11 cellular contexts compared by ENCODE assay signal in genomic region chr5:124677376-124677998, GRCh38.
DNase-seq lines count a peak whose midpoint lies in the region; ATAC-seq and TF ChIP-seq lines count a peak whose summit lies in the region.
"Had no signal": no experiment of that assay in that cellular context is flagged by ENCODE, and none has a peak within 500 bp of the region (broad histone marks: within the 10 kb centered on the region; RNA-seq: fewer than 3 reads in every experiment).

No MANE protein-coding gene starts in this region.

- TF ChIP-seq CTCF in SK-N-SH (IDR thresholded peaks at IDR 0.05) = no peak

- no peak overlapping the region for H4K12ac ChIP-seq in trophoblast cell (ENCODE audit: low read depth, low read length)

- H3K4me1 ChIP-seq in SK-N-SH (ENCODE audit: control insufficient read depth in 1 of 2, insufficient read depth in 2 of 2, low read depth in 1 of 2, low read length in 1 of 2) (peaks cover 13 to 40% of the 10 kb centered on the region in 2 experiments; a peak in 3 of 4 replicates), trophoblast cell (ENCODE audit: control insufficient read depth in 1 of 2, insufficient read depth in 2 of 2, low read length in 2 of 2) (peaks cover 0 to 3% of the 10 kb centered on the region in 2 experiments)

- no peak overlapping the region for H3K4me3 Mint-ChIP-seq in activated T-helper 17 cell treated with anti-CD3 and anti-CD28 coated beads, Interleukin-2, amount 50 U/mL, for 72 hours
- H3K4me3 Mint-ChIP-seq: memory B cell had no signal

- peak; percentile 54 for ATAC-seq in Right ventricle myocardium superior (ENCODE audit: poor library complexity)
- no peak for ATAC-seq in activated T-helper 17 cell treated with anti-CD3 and anti-CD28 coated beads, Interleukin-2, amount 50 U/mL, for 72 hours (replicated peaks)
- ATAC-seq: GM12878 had no signal

- peaks cover 4% of the 10 kb centered on the region for H3K27me3 Mint-ChIP-seq in activated T-helper 17 cell treated with anti-CD3 and anti-CD28 coated beads, Interleukin-2, amount 50 U/mL, for 72 hours
- H3K27me3 Mint-ChIP-seq: memory B cell had no signal

- H4K91ac ChIP-seq in trophoblast cell (ENCODE audit: low read depth, low read length) = no peak overlapping the region

- H3K4me2 ChIP-seq in SK-N-SH (peak overlapping the region; percentile 70), trophoblast cell (ENCODE audit: low read length) (no peak overlapping the region)

- H3K9me2 ChIP-seq in SK-N-SH = no peaks in the 10 kb centered on the region

- H3K27me3 ChIP-seq in SK-N-SH (ENCODE audit: insufficient read depth) (no peaks in the 10 kb centered on the region), trophoblast cell (ENCODE audit: insufficient read depth, low read length) (no peaks in the 10 kb centered on the region)

- no peaks in the 10 kb centered on the region for H3F3A ChIP-seq in SK-N-SH (replicated peaks; ENCODE audit: insufficient read depth)

- POLR2A ChIA-PET in SK-N-SH (lab: Yijun Ruan, JAX) = interaction anchor here (0.6 to 1.5 kb wide), 4 partner anchors 9 to 61 kb away, joined by 3 to 5 read pairs (median 4); no protein-coding TSS in a partner anchor

- peak overlapping the region; percentile 12 to 13; a peak in 1 of 4 replicates for H3K4me3 ChIP-seq in SK-N-SH (ENCODE audit: low read depth in 2 of 2, low read length in 1 of 2)
- no peak overlapping the region for H3K4me3 ChIP-seq in trophoblast cell (ENCODE audit: low read depth, low read length)
- H3K4me3 ChIP-seq: GM12878 had no signal

- no peak overlapping the region for H2AK5ac ChIP-seq in trophoblast cell (ENCODE audit: low read length)

- peak overlapping the region; percentile 59 for H3K18ac ChIP-seq in trophoblast cell (ENCODE audit: low read length)

- intact Hi-C loops in Right ventricle myocardium superior (cut with DNase I) = no loop called here

- H3K9me3 ChIP-seq in SK-N-SH = no peaks in the 10 kb centered on the region
- no peaks in the 10 kb centered on the region for H3K9me3 ChIP-seq in trophoblast cell (ENCODE audit: insufficient read depth, low read depth, low read length)

- no peaks in the 10 kb centered on the region for H3K9me3 Mint-ChIP-seq in activated T-helper 17 cell treated with anti-CD3 and anti-CD28 coated beads, Interleukin-2, amount 50 U/mL, for 72 hours
- H3K9me3 Mint-ChIP-seq: memory B cell had no signal

- H3K36me3 Mint-ChIP-seq in activated T-helper 17 cell treated with anti-CD3 and anti-CD28 coated beads, Interleukin-2, amount 50 U/mL, for 72 hours (ENCODE audit: low read depth) = no peaks in the 10 kb centered on the region

- TF ChIP-seq EP300 in SK-N-SH (IDR thresholded peaks at IDR 0.05; ENCODE audit: borderline replicate concordance in 1 of 2, low read depth in 1 of 2, low read length in 1 of 2) = peak in 1 of 2 experiments; percentile 59; a peak in 2 of 4 replicates

- CTCF ChIA-PET in SK-N-SH (lab: Yijun Ruan, JAX) = no interaction called here

- H2AFZ ChIP-seq in SK-N-SH (ENCODE audit: low read depth) (peak overlapping the region; percentile 83; the same call in 1 of the 2 replicates), trophoblast cell (ENCODE audit: insufficient read depth, low read length, poor library complexity) (no peak overlapping the region)

- H3K36me3 ChIP-seq in SK-N-SH (replicated peaks in 1 of 2; ENCODE audit: control insufficient read depth in 1 of 2, insufficient read depth in 2 of 2, low read length in 1 of 2) = no peaks in the 10 kb centered on the region
- peaks cover 0 to 2% of the 10 kb centered on the region in 2 experiments for H3K36me3 ChIP-seq in trophoblast cell (ENCODE audit: control insufficient read depth in 1 of 2, insufficient read depth in 2 of 2, low read length in 2 of 2)

- no peak overlapping the region for H3K27ac Mint-ChIP-seq in activated T-helper 17 cell treated with anti-CD3 and anti-CD28 coated beads, Interleukin-2, amount 50 U/mL, for 72 hours
- H3K27ac Mint-ChIP-seq: memory B cell had no signal

- WGBS in SK-N-SH (ENCODE audit: low lambda C conversion rate) = 30% methylated on average over 8 of the region's 8 CpGs
- no CpG with 5 or more reads among the region's 8 CpGs for WGBS in trophoblast cell (ENCODE audit: extremely low coverage, insufficient coverage, insufficient read length)

- H3K9ac ChIP-seq in SK-N-SH (no peak overlapping the region), trophoblast cell (ENCODE audit: low read length) (no peak overlapping the region)

- H2BK12ac ChIP-seq in trophoblast cell (ENCODE audit: low read length) = peak overlapping the region; percentile 40

- H3K23ac ChIP-seq in trophoblast cell (ENCODE audit: low read length) = no peak overlapping the region

- no peaks in the 10 kb centered on the region for H4K20me1 ChIP-seq in SK-N-SH (ENCODE audit: insufficient read depth)

- peak overlapping the region; percentile 38 for H4K8ac ChIP-seq in trophoblast cell (ENCODE audit: low read depth, low read length)

- H2BK5ac ChIP-seq in trophoblast cell (ENCODE audit: low read depth, low read length, poor library complexity) = no peak overlapping the region

- no peak overlapping the region for H2BK120ac ChIP-seq in trophoblast cell (ENCODE audit: insufficient read depth, low read length, poor library complexity)

- peak; percentile 22; the same call in 1 of the 2 replicates for TF ChIP-seq RAD21 in SK-N-SH (IDR thresholded peaks at IDR 0.05; ENCODE audit: low read length)

- H3K79me1 ChIP-seq in trophoblast cell (ENCODE audit: low read length) = peaks cover 2% of the 10 kb centered on the region

- no peak overlapping the region for H3K4ac ChIP-seq in trophoblast cell (ENCODE audit: low read depth, low read length)

- H3K79me2 ChIP-seq in SK-N-SH (ENCODE audit: insufficient read depth) (no peaks in the 10 kb centered on the region; the same call in 1 of the 2 replicates), trophoblast cell (ENCODE audit: control insufficient read depth, insufficient read depth, low read length, poor library complexity) (no peaks in the 10 kb centered on the region)

- H3K14ac ChIP-seq in trophoblast cell (ENCODE audit: low read length) = no peak overlapping the region

- DNase-seq in DMS 273 treated with DMSO at 0.1 percent for 48 hours (lab: John Stamatoyannopoulos, UW) = peak; percentile 90
- peak; percentile 33 for DNase-seq in SK-N-SH
- DNase-seq in Right ventricle myocardium superior = peak; percentile 48
- DNase-seq in trophoblast cell = no peak
- no peak for DNase-seq in NK-92 treated with Interleukin-12 subunit alpha and Interleukin-12 subunit beta, amount 100 ng/mL, for 24 hours (lab: John Stamatoyannopoulos, UW)
- no peak for DNase-seq in stimulated activated CD4-positive, alpha-beta T cell treated with anti-CD3 and anti-CD28 coated beads, Interleukin-1b, Interleukin-23, amount 100 ng/mL, for 48 hours
- no peak for DNase-seq in D341Med (ENCODE audit: low spot score)

- H3K4me1 Mint-ChIP-seq in activated T-helper 17 cell treated with anti-CD3 and anti-CD28 coated beads, Interleukin-2, amount 50 U/mL, for 72 hours = no peaks in the 10 kb centered on the region

- H3K27ac ChIP-seq in SK-N-SH (ENCODE audit: low read depth in 2 of 2, low read length in 1 of 2) (peak overlapping the region; percentile 31 to 98; a peak in 3 of 4 replicates), trophoblast cell (ENCODE audit: low read depth, low read length) (no peak overlapping the region)
- H3K27ac ChIP-seq: RWPE1 had no signal

TF ChIP-seq in SK-N-SH, 30 proteins besides CTCF, POLR2A, EP300 and RAD21 (continues in another document):
- TF ChIP-seq NRF1 (IDR thresholded peaks at IDR 0.05; ENCODE audit: low read depth, low read length) (no peak), RFX5 (IDR thresholded peaks at IDR 0.05; ENCODE audit: low read length) (no peak), TEAD4 (IDR thresholded peaks at IDR 0.05; ENCODE audit: borderline replicate concordance, insufficient read depth) (no peak), SIN3A (IDR thresholded peaks at IDR 0.05; ENCODE audit: borderline replicate concordance, low read depth, low read length) (no peak), USF1 (IDR thresholded peaks at IDR 0.05; ENCODE audit: borderline replicate concordance, low read depth) (no peak), FOSL2 (IDR thresholded peaks at IDR 0.05; ENCODE audit: borderline replicate concordance, low read depth) (no peak), TAF1 (IDR thresholded peaks at IDR 0.05; ENCODE audit: borderline replicate concordance, low read depth, low read length) (no peak), GABPA (IDR thresholded peaks at IDR 0.05; ENCODE audit: low read depth) (no peak), MAX (IDR thresholded peaks at IDR 0.05; ENCODE audit: low read depth) (no peak), CHD2 (IDR thresholded peaks at IDR 0.05; ENCODE audit: low read length, partially characterized antibody) (peak; percentile 17), EZH2phosphoT487 (IDR thresholded peaks at IDR 0.05; ENCODE audit: borderline replicate concordance, low read depth) (no peak), MEF2A (IDR thresholded peaks at IDR 0.05; ENCODE audit: borderline replicate concordance, low read depth) (no peak), PBX3 (IDR thresholded peaks at IDR 0.05) (no peak), GATA2 (CRISPR knock-in tag; IDR thresholded peaks at IDR 0.05) (peak; percentile 9; the same call in 1 of the 2 replicates), POLR2AphosphoS5 (IDR thresholded peaks at IDR 0.05; ENCODE audit: low read depth, low read length) (no peak), FOXM1 (IDR thresholded peaks at IDR 0.05; ENCODE audit: low read depth) (no peak)

Comparison
In these comparisons a context has a peak if more than half of its experiments do, and no peak if none do; other contexts are left out.
1. DNase-seq: peak in DMS 273 treated with DMSO at 0.1 percent for 48 hours (single experiment), SK-N-SH (single experiment) and Right ventricle myocardium superior (single experiment); none in trophoblast cell (0 of 2), NK-92 treated with Interleukin-12 subunit alpha and Interleukin-12 subunit beta, amount 100 ng/mL, for 24 hours (single experiment), stimulated activated CD4-positive, alpha-beta T cell treated with anti-CD3 and anti-CD28 coated beads, Interleukin-1b, Interleukin-23, amount 100 ng/mL, for 48 hours (single experiment) and D341Med (single experiment).